ENCODE assay signal across 8 cellular contexts in genomic region chr7:143362126-143362961, GRCh38. TPM values are rescaled to one million over a fixed set of nuclear protein-coding genes. Genes with fewer than 3 reads are reported as not detected.
A peak's percentile ranks its signal among the peaks of the same experiment; 100 is the strongest.
DNase-seq lines count a peak whose midpoint lies in the region; TF ChIP-seq lines count a peak whose summit lies in the region.

FAM131B (minus strand) TSS chr7:143362713; CDS start chr7:143362603, 110 bp downstream.

- H3K9me3 ChIP-seq in ascending aorta (no peaks in the 10 kb centered on the region), iPS-18a (ENCODE audit: control insufficient read depth, low read depth, low read length) (no peaks in the 10 kb centered on the region), skeletal muscle tissue (ENCODE audit: control insufficient read depth in 3 of 3, low read length in 3 of 3) (no peaks in the 10 kb centered on the region)

- DNase-seq in NCI-H345 (lab: John Stamatoyannopoulos, UW) (peak; percentile 57), NCI-H345 treated with DMSO at 0.1 percent for 48 hours (lab: John Stamatoyannopoulos, UW; ENCODE audit: unreplicated experiment) (no peak), NCI-H1417 treated with DMSO at 0.1 percent for 48 hours (lab: John Stamatoyannopoulos, UW) (peak; percentile 9), ascending aorta (ENCODE audit: low spot score in 2 of 2) (no peak), SIG-M5 (lab: John Stamatoyannopoulos, UW) (no peak), amniotic stem cell (lab: John Stamatoyannopoulos, UW) (no peak)

- H3K4me3 ChIP-seq in ascending aorta (peak within 1 kb of the TSS; percentile 69 to 79), iPS-18a (ENCODE audit: low read length) (peak within 1 kb of the TSS; percentile 76), skeletal muscle tissue (ENCODE audit: low read length in 3 of 3) (peak within 1 kb of the TSS; percentile 23 to 73 (median 73))

- H3K36me3 ChIP-seq in ascending aorta (no peaks in the 10 kb centered on the region), iPS-18a (ENCODE audit: control insufficient read depth, low read depth, low read length) (peaks cover 12% of the 10 kb centered on the region), skeletal muscle tissue (ENCODE audit: control insufficient read depth in 3 of 3, insufficient read depth in 3 of 3, low read length in 3 of 3) (no peaks in the 10 kb centered on the region)

- H3K4me1 ChIP-seq in ascending aorta (peaks cover 0 to 8% of the 10 kb centered on the region in 2 donors), iPS-18a (ENCODE audit: control insufficient read depth, low read depth, low read length) (peaks cover 13% of the 10 kb centered on the region), skeletal muscle tissue (ENCODE audit: control insufficient read depth in 3 of 3, insufficient read depth in 3 of 3, low read length in 3 of 3) (peaks cover 0 to 6% (median 4%) of the 10 kb centered on the region in 3 donors)

- H3K27me3 ChIP-seq in ascending aorta = no peaks in the 10 kb centered on the region
- H3K27me3 ChIP-seq in iPS-18a (ENCODE audit: control insufficient read depth, insufficient read depth, low read length) = peaks cover 18% of the 10 kb centered on the region
- H3K27me3 ChIP-seq in skeletal muscle tissue (ENCODE audit: control insufficient read depth in 3 of 3, insufficient read depth in 3 of 3, low read length in 3 of 3) = peaks cover 20 to 38% (median 36%) of the 10 kb centered on the region in 3 donors

- H3K27ac ChIP-seq in ascending aorta (no peak within 1 kb of the TSS), iPS-18a (ENCODE audit: low read length) (no peak within 1 kb of the TSS), skeletal muscle tissue (ENCODE audit: low read depth, low read length) (no peak within 1 kb of the TSS)

- peak within 1 kb of the TSS; percentile 56 for H3K9ac ChIP-seq in iPS-18a (ENCODE audit: low read length)
- peak within 1 kb of the TSS in 2 of 3 donors; percentile 38 to 45 for H3K9ac ChIP-seq in skeletal muscle tissue (ENCODE audit: low read depth in 1 of 3, low read length in 3 of 3)

- intact Hi-C loops in ascending aorta (cut with DNase I) = loop anchor here (1.0 to 5.0 kb wide), 3 partner anchors 17 to 74 kb away; partner anchors contain the start of gene CASP2

- no peak for TF ChIP-seq CTCF in ascending aorta (IDR thresholded peaks at IDR 0.05)

RNA-seq across cellular contexts. Expression of gene FAM131B, which starts in this region (rescaled TPM):
- total RNA-seq in ascending aorta = 0.53 TPM
- 1.0 TPM for total RNA-seq in skeletal muscle tissue

Comparison
In these comparisons a context has a peak if more than half of its experiments do, and no peak if none do; other contexts are left out.
1. DNase-seq: peak in NCI-H345 (single experiment) and NCI-H1417 treated with DMSO at 0.1 percent for 48 hours (single experiment); none in NCI-H345 treated with DMSO at 0.1 percent for 48 hours (single experiment), ascending aorta (0 of 2), SIG-M5 (single experiment) and amniotic stem cell (single experiment).
2. Peak in every context shown above with its lines, with median percentiles within 50 percentile points of each other: H3K4me3 ChIP-seq.